ENCODE assay signal across 9 cellular contexts in the genomic region with DNA sequence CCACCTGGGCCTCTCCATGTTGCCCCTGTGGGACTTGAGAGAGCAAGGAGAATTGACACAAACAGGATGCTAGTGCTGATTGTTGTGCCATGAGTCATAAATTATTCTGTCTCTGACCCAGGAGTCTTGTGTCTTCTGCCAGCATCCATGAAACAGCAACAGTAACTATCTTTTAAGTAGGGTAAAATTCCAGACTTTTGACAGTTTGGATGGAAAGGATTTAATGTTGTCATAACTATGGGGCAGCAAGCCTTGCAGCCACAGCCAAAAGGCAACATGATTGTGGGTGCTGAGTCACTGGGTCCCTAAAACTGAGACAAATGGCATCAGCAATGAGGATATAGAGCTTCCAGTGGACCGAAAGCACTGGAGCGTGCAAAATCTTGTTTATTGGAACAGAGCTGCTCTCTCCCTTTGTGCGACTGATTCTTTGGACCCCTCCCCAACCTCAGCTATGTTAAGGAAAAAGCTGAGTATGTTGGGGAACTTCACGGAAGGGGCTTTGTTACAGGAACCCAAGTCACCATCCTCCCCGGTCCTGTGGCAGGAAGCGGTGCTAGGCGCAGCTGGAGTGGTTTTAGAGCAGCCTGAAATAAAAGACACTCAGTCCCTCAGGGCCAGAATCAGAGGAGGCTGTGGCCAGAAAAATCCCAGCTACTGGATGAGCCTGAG. TPM values are rescaled to one million over a fixed set of nuclear protein-coding genes. Genes with fewer than 3 reads are reported as not detected.
A peak's percentile ranks its signal among the peaks of the same experiment; 100 is the strongest.
DNase-seq lines count a peak whose midpoint lies in the region; ATAC-seq, FAIRE-seq and TF ChIP-seq lines count a peak whose summit lies in the region.
"Had no signal": no experiment of that assay in that cellular context is flagged by ENCODE, and none has a peak within 500 bp of the region (broad histone marks: within the 10 kb centered on the region; RNA-seq: fewer than 3 reads in every experiment).

No MANE protein-coding gene starts in this region.

- H3K27me3 ChIP-seq in dorsolateral prefrontal cortex = peaks cover 0 to 20% (median 0%) of the 10 kb centered on the region in 45 donors

- H3K4me1 Mint-ChIP-seq in T-helper 17 cell = peaks cover 34% of the 10 kb centered on the region

- H3K27me3 Mint-ChIP-seq in T-helper 17 cell = no peaks in the 10 kb centered on the region

- H3K4me3 Mint-ChIP-seq in T-helper 17 cell = peak overlapping the region; percentile 76

- CTCF ChIA-PET in A549 (lab: Yijun Ruan, JAX) = interaction anchor here (1.3 to 1.7 kb wide), 2 partner anchors 34 to 193 kb away, joined by 3 to 4 read pairs; no protein-coding TSS in a partner anchor

- H3K9me3 ChIP-seq in A549 (no peaks in the 10 kb centered on the region), T-helper 17 cell (ENCODE audit: control insufficient read depth, low read length, poor library complexity, severe bottlenecking) (no peaks in the 10 kb centered on the region)

- H3K4me2 ChIP-seq in A549 = 0 out of 3 replicates have a peak overlapping the region, but pooled peaks have one; percentile 18

- TF ChIP-seq CTCF in A549 (IDR thresholded peaks at IDR 0.05) (no peak), fibroblast of mammary gland (conservative IDR thresholded peaks at IDR 0.05; ENCODE audit: control insufficient read depth, insufficient read depth, low read depth, low read length) (no peak), dorsolateral prefrontal cortex (IDR thresholded peaks at IDR 0.05 in 54 of 56, conservative IDR thresholded peaks at IDR 0.05 in 2 of 56; ENCODE audit: low read depth in 1 of 56, partially characterized antibody in 56 of 56) (no peak)

- no peak for TF ChIP-seq RAD21 in A549 (conservative IDR thresholded peaks at IDR 0.05 in 1 of 2, IDR thresholded peaks at IDR 0.05 in 1 of 2)

- DNase-seq in A549 (ENCODE audit: low read depth in 1 of 2, low spot score in 1 of 2) = peak in 1 of 2 experiments; percentile 39
- DNase-seq in GM12891 (ENCODE audit: insufficient read length, low spot score) = no peak
- no peak for DNase-seq in T-helper 17 cell
- DNase-seq in fibroblast of mammary gland (ENCODE audit: low read depth) = peak; percentile 76
- DNase-seq in dorsolateral prefrontal cortex = no peak
- no peak for DNase-seq in 8988T
- no peak for DNase-seq in SK-N-DZ (ENCODE audit: low spot score)
- DNase-seq in SHP77 treated with DMSO at 0.1 percent for 48 hours (lab: John Stamatoyannopoulos, UW) = no peak
- DNase-seq: NCI-H1694 had no signal

- H3K4me3 ChIP-seq in A549 (no peak overlapping the region), fibroblast of mammary gland (ENCODE audit: control insufficient read depth, low read depth, low read length) (no peak overlapping the region), dorsolateral prefrontal cortex (no peak overlapping the region)

- H3K27ac ChIP-seq in A549 (peak overlapping the region in 1 of 2 experiments; percentile 54; a peak in 2 of 6 replicates), dorsolateral prefrontal cortex (no peak overlapping the region)

- ATAC-seq in A549 (peak; percentile 57 to 69; a peak in 4 of 6 replicates), T-helper 17 cell (peak; percentile 77)

- no peak for FAIRE-seq in A549 (lab: Jason Lieb, UNC)
- peak; percentile 78 for FAIRE-seq in GM12891 (lab: Jason Lieb, UNC)

- POLR2A ChIA-PET in A549 (lab: Yijun Ruan, JAX) = no interaction called here

- WGBS in A549 (ENCODE audit: missing lambda C conversion rate) = 89% methylated on average over 7 of the region's 7 CpGs

- intact Hi-C loops in dorsolateral prefrontal cortex (cut with DNase I) = no loop called here

- H3K4me1 ChIP-seq in A549 = peaks cover 10% of the 10 kb centered on the region

- peaks cover 2% of the 10 kb centered on the region for H3K36me3 Mint-ChIP-seq in T-helper 17 cell (ENCODE audit: low read depth)

- peak overlapping the region; percentile 69 for H3K27ac Mint-ChIP-seq in T-helper 17 cell

- TF ChIP-seq POLR2A in A549 (IDR thresholded peaks at IDR 0.05; ENCODE audit: low read length) = no peak
- TF ChIP-seq POLR2A in GM12891 (IDR thresholded peaks at IDR 0.05; ENCODE audit: low read depth, low read length) = no peak

- TF ChIP-seq EP300 in A549 (IDR thresholded peaks at IDR 0.05) = no peak

TF ChIP-seq in A549, 52 proteins besides CTCF, POLR2A, EP300 and RAD21:
- TF ChIP-seq FOSL2 (IDR thresholded peaks at IDR 0.05) (no peak), FOSL2 (CRISPR knock-in tag; IDR thresholded peaks at IDR 0.05) (0 out of 2 replicates have a peak, but pooled peaks have one; percentile 6), SMC3 (IDR thresholded peaks at IDR 0.05) (no peak)

TF ChIP-seq in GM12891, 5 proteins besides CTCF, POLR2A, EP300 and RAD21:
- TF ChIP-seq POLR2AphosphoS5 (IDR thresholded peaks at IDR 0.05; ENCODE audit: low read depth, low read length) (no peak), SPI1 (IDR thresholded peaks at IDR 0.05; ENCODE audit: low read depth, low read length) (no peak)

RNA-seq across cellular contexts. Expression of a gene that starts 9.6 kb away (rescaled TPM):
- polyA plus RNA-seq in A549 (2011; rRNA removed) (not detected in 2 replicates), A549 (2017; fragmentation: RNase III; extraction: RNeasy Plus Mini Kit Qiagen cat#74134 plus additional on column Dnase treatment) (not detected in 3 replicates)
- not detected in 2 replicates for polyA plus RNA-seq in A549 (2012; cell fraction: cytosol; rRNA removed)
- polyA plus RNA-seq in A549 (2012; cell fraction: nucleus; rRNA removed) = not detected in 2 replicates
- not detected in 2 replicates for polyA minus RNA-seq in A549 (2011; rRNA and poly(A)+ RNA removed)
- 8.2 TPM for polyA plus RNA-seq in GM12891 (2012; ENCODE audit: low read depth, missing spikeins)
- total RNA-seq in T-helper 17 cell (1 to 10 TPM; 6.6 to 9.9 TPM), dorsolateral prefrontal cortex (1 to 10 TPM in 111 of 120 experiments, under 1 TPM in 9; 0.54 to 6.2 (median 1.9) TPM)
- 34.4 and 44.3 TPM in 2 replicates for polyA plus RNA-seq in SK-N-DZ (2014; cell fraction: cytosol; rRNA removed)
- polyA plus RNA-seq in SK-N-DZ (2014; cell fraction: nucleus; rRNA removed) = 23.5 and 26.4 TPM in 2 replicates

RNA-seq across cellular contexts. Expression of a gene that starts 10.2 kb away (rescaled TPM):
- 202 and 315 TPM in 2 replicates for polyA plus RNA-seq in A549 (2011; rRNA removed)
- 194 and 218 TPM in 2 replicates for polyA plus RNA-seq in A549 (2012; cell fraction: cytosol; rRNA removed)
- 571 and 581 TPM in 2 replicates for polyA plus RNA-seq in A549 (2012; cell fraction: nucleus; rRNA removed)
- 118 to 128 TPM (median 124 TPM) in 3 replicates for polyA plus RNA-seq in A549 (2017; fragmentation: RNase III; extraction: RNeasy Plus Mini Kit Qiagen cat#74134 plus additional on column Dnase treatment)
- 553 and 613 TPM in 2 replicates for polyA minus RNA-seq in A549 (2011; rRNA and poly(A)+ RNA removed)
- polyA plus RNA-seq in GM12891 (2012; ENCODE audit: low read depth, missing spikeins) = 92.6 TPM
- 100 to 1,000 TPM; 189 to 224 TPM for total RNA-seq in T-helper 17 cell
- 100 to 1,000 TPM in 18 of 120 experiments, 10 to 100 TPM in 102; 76.1 to 117 (median 91.0) TPM for total RNA-seq in dorsolateral prefrontal cortex
- 97.2 and 106 TPM in 2 replicates for polyA plus RNA-seq in SK-N-DZ (2014; cell fraction: cytosol; rRNA removed)
- polyA plus RNA-seq in SK-N-DZ (2014; cell fraction: nucleus; rRNA removed) = 172 and 277 TPM in 2 replicates

RNA-seq across cellular contexts. Expression of a gene that starts 20.0 kb away (rescaled TPM):
- polyA plus RNA-seq in A549 (2011; rRNA removed) (41.5 and 53.3 TPM in 2 replicates), A549 (2017; fragmentation: RNase III; extraction: RNeasy Plus Mini Kit Qiagen cat#74134 plus additional on column Dnase treatment) (43.0 to 47.1 TPM (median 45.4 TPM) in 3 replicates)
- polyA plus RNA-seq in A549 (2012; cell fraction: cytosol; rRNA removed) = 50.1 and 50.3 TPM in 2 replicates
- 48.9 and 62.9 TPM in 2 replicates for polyA plus RNA-seq in A549 (2012; cell fraction: nucleus; rRNA removed)
- polyA minus RNA-seq in A549 (2011; rRNA and poly(A)+ RNA removed) = 38.6 and 44.3 TPM in 2 replicates
- polyA plus RNA-seq in GM12891 (2012; ENCODE audit: low read depth, missing spikeins) = 24.9 TPM
- total RNA-seq in T-helper 17 cell (1 to 10 TPM; 1.4 to 3.0 TPM), dorsolateral prefrontal cortex (1 to 10 TPM in 57 of 120 experiments, under 1 TPM in 55, not detected in 8; 0.19 to 3.2 (median 1.0) TPM)
- polyA plus RNA-seq in SK-N-DZ (2014; cell fraction: cytosol; rRNA removed) = 64.3 and 69.5 TPM in 2 replicates
- polyA plus RNA-seq in SK-N-DZ (2014; cell fraction: nucleus; rRNA removed) = 54.5 and 58.5 TPM in 2 replicates

RNA-seq across cellular contexts. Expression of a gene that starts 49.5 kb away (rescaled TPM):
- 99.7 and 123 TPM in 2 replicates for polyA plus RNA-seq in A549 (2011; rRNA removed)
- polyA plus RNA-seq in A549 (2012; cell fraction: cytosol; rRNA removed) = 156 and 179 TPM in 2 replicates
- 194 and 209 TPM in 2 replicates for polyA plus RNA-seq in A549 (2012; cell fraction: nucleus; rRNA removed)
- polyA plus RNA-seq in A549 (2017; fragmentation: RNase III; extraction: RNeasy Plus Mini Kit Qiagen cat#74134 plus additional on column Dnase treatment) = 83.2 to 88.4 TPM (median 87.6 TPM) in 3 replicates
- 110 and 132 TPM in 2 replicates for polyA minus RNA-seq in A549 (2011; rRNA and poly(A)+ RNA removed)
- polyA plus RNA-seq in GM12891 (2012; ENCODE audit: low read depth, missing spikeins) = 36.4 TPM
- total RNA-seq in T-helper 17 cell = 10 to 100 TPM; 60.0 to 61.5 TPM
- 100 to 1,000 TPM in 47 of 120 experiments, 10 to 100 TPM in 73; 71.3 to 116 (median 96.1) TPM for total RNA-seq in dorsolateral prefrontal cortex
- 166 and 222 TPM in 2 replicates for polyA plus RNA-seq in SK-N-DZ (2014; cell fraction: cytosol; rRNA removed)
- 169 and 171 TPM in 2 replicates for polyA plus RNA-seq in SK-N-DZ (2014; cell fraction: nucleus; rRNA removed)

RNA-seq across cellular contexts. Expression of a gene that starts 49.7 kb away (rescaled TPM):
- polyA plus RNA-seq in A549 (2011; rRNA removed) = 38.7 and 45.3 TPM in 2 replicates
- polyA plus RNA-seq in A549 (2012; cell fraction: cytosol; rRNA removed) = 34.1 and 48.2 TPM in 2 replicates
- 36.7 and 42.3 TPM in 2 replicates for polyA plus RNA-seq in A549 (2012; cell fraction: nucleus; rRNA removed)
- 28.8 to 31.9 TPM (median 31.4 TPM) in 3 replicates for polyA plus RNA-seq in A549 (2017; fragmentation: RNase III; extraction: RNeasy Plus Mini Kit Qiagen cat#74134 plus additional on column Dnase treatment)
- polyA minus RNA-seq in A549 (2011; rRNA and poly(A)+ RNA removed) = 69.4 and 69.9 TPM in 2 replicates
- polyA plus RNA-seq in GM12891 (2012; ENCODE audit: low read depth, missing spikeins) = 10.9 TPM
- total RNA-seq in T-helper 17 cell = 10 to 100 TPM; 36.4 to 44.8 TPM
- total RNA-seq in dorsolateral prefrontal cortex = 10 to 100 TPM; 33.5 to 77.9 (median 59.2) TPM
- polyA plus RNA-seq in SK-N-DZ (2014; cell fraction: cytosol; rRNA removed) = 9.7 and 12.1 TPM in 2 replicates
- 3.7 and 7.4 TPM in 2 replicates for polyA plus RNA-seq in SK-N-DZ (2014; cell fraction: nucleus; rRNA removed)
